Comparison of ENCODE assay signal across 36 cellular contexts in the genomic region with DNA sequence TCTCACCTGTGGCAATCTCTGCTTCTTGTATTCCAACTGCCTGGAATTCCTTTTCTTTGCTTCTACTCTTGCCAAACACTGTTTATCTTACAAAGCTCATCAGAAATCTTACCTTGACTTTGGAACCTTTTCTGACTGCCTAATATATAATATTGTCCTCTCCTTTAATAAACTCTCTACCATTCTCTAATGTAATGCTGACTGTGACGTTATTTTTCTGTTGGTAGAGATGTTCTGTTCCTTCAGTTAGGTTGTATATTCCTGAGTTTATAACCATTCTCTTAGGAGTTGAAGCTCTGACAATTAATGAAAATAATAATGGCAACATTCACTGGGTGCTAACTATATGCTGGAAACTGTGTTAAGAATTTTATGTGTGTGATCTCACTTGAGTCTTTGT.
"Had no signal": no experiment of that assay in that cellular context is flagged by ENCODE, and none has a peak within 500 bp of the region (broad histone marks: within the 10 kb centered on the region; RNA-seq: fewer than 3 reads in every experiment).

No MANE protein-coding gene starts in this region.

- DNase-seq: Karpas-422, Kasumi-1, MG63, MM.1S, MV-4-11, NCI-H1048, NCI-H1092, NCI-H1092 treated with DMSO at 0.1 percent for 48 hours, NCI-H1105, NCI-H1105 treated with DMSO at 0.1 percent for 48 hours, NCI-H1417, NCI-H1417 treated with DMSO at 0.1 percent for 48 hours, NCI-H1436, NCI-H1436 treated with DMSO at 0.1 percent for 48 hours, NCI-H146, NCI-H1694, NCI-H1694 treated with DMSO at 0.1 percent for 48 hours, NCI-H187, NCI-H187 treated with DMSO at 0.1 percent for 48 hours, NCI-H1930, NCI-H2029, NCI-H2029 treated with DMSO at 0.1 percent for 48 hours, NCI-H2081, NCI-H2081 treated with DMSO at 0.1 percent for 48 hours, NCI-H2107, NCI-H2171, NCI-H2171 treated with DMSO at 0.1 percent for 48 hours, NCI-H2227 treated with DMSO at 0.1 percent for 48 hours, NCI-H226, NCI-H345, NCI-H446, NCI-H446 treated with DMSO at 0.1 percent for 48 hours, NCI-H510A, NCI-H510A treated with DMSO at 0.1 percent for 48 hours, NCI-H524, NCI-H524 treated with DMSO at 0.1 percent for 48 hours had no signal

- H3K9me3 ChIP-seq: MG63 had no signal

- H3K36me3 ChIP-seq: MG63 had no signal

- H3K4me3 ChIP-seq: MG63 had no signal

- H3K27me3 ChIP-seq: MG63 had no signal
